In genomic region chr1:93502561-93502960, GRCh38 we compare ENCODE assay signal across 20 cellular contexts. TPM values are rescaled to one million over a fixed set of nuclear protein-coding genes. Genes with fewer than 3 reads are reported as not detected.
DNase-seq lines count a peak whose midpoint lies in the region; ATAC-seq and TF ChIP-seq lines count a peak whose summit lies in the region.
"Had no signal": no experiment of that assay in that cellular context is flagged by ENCODE, and none has a peak within 500 bp of the region (broad histone marks: within the 10 kb centered on the region; RNA-seq: fewer than 3 reads in every experiment).

No MANE protein-coding gene starts in this region.

- H3K9me3 Mint-ChIP-seq in GM23338, result peaks cover 6% of the 10 kb centered on the region; the same call in 2 of the 3 replicates
- peaks cover 5% of the 10 kb centered on the region for H3K9me3 Mint-ChIP-seq in stimulated activated memory B cell treated with anti-CD40 and anti-IgM and Interleukin-4, amounts not matched to agents 10 μg/mL and 1 μg/mL and 100 μg/mL, for 72 hours

- H2AFZ ChIP-seq in GM23338, result no peak overlapping the region

- H3K36me3 ChIP-seq in GM23338 (ENCODE audit: insufficient read depth), result no peaks in the 10 kb centered on the region
- H3K36me3 ChIP-seq: HAP-1, Peyer's patch had no signal

- no peaks in the 10 kb centered on the region for H3F3A ChIP-seq in GM23338 (replicated peaks; ENCODE audit: low read depth)

- peaks cover 11% of the 10 kb centered on the region for H3K4me1 ChIP-seq in GM23338 (ENCODE audit: insufficient read depth)
- H3K4me1 ChIP-seq: HAP-1, Peyer's patch had no signal

- no peak overlapping the region for H3K4me2 ChIP-seq in GM23338

- H3K27me3 ChIP-seq in GM23338 (ENCODE audit: insufficient read depth), result no peaks in the 10 kb centered on the region
- H3K27me3 ChIP-seq: Peyer's patch had no signal

- no peak for TF ChIP-seq CTCF in GM23338 (conservative IDR thresholded peaks at IDR 0.05; ENCODE audit: low read depth in 2 of 2)

- ATAC-seq in GM23338, result no peak
- no peak for ATAC-seq in stimulated activated memory B cell treated with anti-CD40 and anti-IgM and Interleukin-4, amounts not matched to agents 10 μg/mL and 1 μg/mL and 100 μg/mL, for 72 hours

- in situ Hi-C loops in ACHN (cut with HindIII; ENCODE audit: low pct_ligation_motif_present, low pct_unique_long_range_greater_than_20kb, low sequenced_read_pairs), result no loop called here

- H3K4me1 Mint-ChIP-seq in GM23338, result peaks cover 43% of the 10 kb centered on the region
- H3K4me1 Mint-ChIP-seq in stimulated activated memory B cell treated with anti-CD40 and anti-IgM and Interleukin-4, amounts not matched to agents 10 μg/mL and 1 μg/mL and 100 μg/mL, for 72 hours, result peaks cover 6% of the 10 kb centered on the region

- H3K79me2 ChIP-seq in GM23338 (replicated peaks; ENCODE audit: insufficient read depth), result peaks cover 100% of the 10 kb centered on the region

- H3K27ac ChIP-seq in GM23338 (ENCODE audit: low read depth), result 0 out of 2 replicates have a peak overlapping the region, but pooled peaks have one; percentile 10
- H3K27ac ChIP-seq: Peyer's patch had no signal

- H3K27ac Mint-ChIP-seq in GM23338, result no peak overlapping the region
- no peak overlapping the region for H3K27ac Mint-ChIP-seq in stimulated activated memory B cell treated with anti-CD40 and anti-IgM and Interleukin-4, amounts not matched to agents 10 μg/mL and 1 μg/mL and 100 μg/mL, for 72 hours
- H3K27ac Mint-ChIP-seq: CD4-positive, CD25-positive, alpha-beta regulatory T cell had no signal

- H3K4me3 Mint-ChIP-seq in GM23338, result no peak overlapping the region
- no peak overlapping the region for H3K4me3 Mint-ChIP-seq in stimulated activated memory B cell treated with anti-CD40 and anti-IgM and Interleukin-4, amounts not matched to agents 10 μg/mL and 1 μg/mL and 100 μg/mL, for 72 hours
- H3K4me3 Mint-ChIP-seq: CD4-positive, CD25-positive, alpha-beta regulatory T cell had no signal

- peaks cover 42% of the 10 kb centered on the region for H3K36me3 Mint-ChIP-seq in GM23338 (ENCODE audit: low read depth)
- H3K36me3 Mint-ChIP-seq in stimulated activated memory B cell treated with anti-CD40 and anti-IgM and Interleukin-4, amounts not matched to agents 10 μg/mL and 1 μg/mL and 100 μg/mL, for 72 hours, result peaks cover 22% of the 10 kb centered on the region
- H3K36me3 Mint-ChIP-seq: CD4-positive, CD25-positive, alpha-beta regulatory T cell had no signal

- no peaks in the 10 kb centered on the region for H3K9me2 ChIP-seq in GM23338 (ENCODE audit: insufficient read depth)

- peak; percentile 8 for DNase-seq in ACHN
- no peak for DNase-seq in GM23338 (ENCODE audit: low spot score)
- DNase-seq in astrocyte of the hippocampus (ENCODE audit: low read depth, low spot score), result peak; percentile 19
- DNase-seq in glomerular visceral epithelial cell (ENCODE audit: extremely low spot score), result peak; percentile 11
- no peak for DNase-seq in RKO (ENCODE audit: low spot score)
- DNase-seq in GM03348 (ENCODE audit: low spot score), result no peak
- no peak for DNase-seq in activated CD8-positive, alpha-beta memory T cell treated with anti-CD3 and anti-CD28 coated beads for 24 hours
- DNase-seq: AML-193; CD4-positive, CD25-positive, alpha-beta regulatory T cell; DND-41; GF-D8; MV-4-11; NCI-H1436 treated with DMSO at 0.1 percent for 48 hours; NCI-H2107; NCI-H446 treated with DMSO at 0.1 percent for 48 hours; NCI-H774; Peyer's patch; SHP77 treated with DMSO at 0.1 percent for 48 hours had no signal

- no peak overlapping the region for H3K4me3 ChIP-seq in GM23338
- H3K4me3 ChIP-seq: HAP-1, Peyer's patch had no signal

- H4K20me1 ChIP-seq in GM23338 (replicated peaks; ENCODE audit: insufficient read depth), result peaks cover 29% of the 10 kb centered on the region

- H3K27me3 Mint-ChIP-seq in GM23338 (ENCODE audit: insufficient read depth, low read depth, poor library complexity), result no peaks in the 10 kb centered on the region
- H3K27me3 Mint-ChIP-seq in stimulated activated memory B cell treated with anti-CD40 and anti-IgM and Interleukin-4, amounts not matched to agents 10 μg/mL and 1 μg/mL and 100 μg/mL, for 72 hours, result no peaks in the 10 kb centered on the region
- H3K27me3 Mint-ChIP-seq: CD4-positive, CD25-positive, alpha-beta regulatory T cell had no signal

TF ChIP-seq in GM23338, 12 proteins besides CTCF, POLR2A, EP300 and RAD21:
- no peak for TF ChIP-seq JUNB (IDR thresholded peaks at IDR 0.05; ENCODE audit: unreplicated experiment)
- no peak for TF ChIP-seq STAT1 (IDR thresholded peaks at IDR 0.05; ENCODE audit: unreplicated experiment)
- no peak for TF ChIP-seq ZNF462 (CRISPR knock-in tag; IDR thresholded peaks at IDR 0.05)
- TF ChIP-seq ZNF114 (CRISPR knock-in tag; IDR thresholded peaks at IDR 0.05), result no peak

RNA-seq across cellular contexts. Expression of gene FNBP1L, which starts 54.6 kb away (rescaled TPM):
- 114 and 132 TPM in 2 replicates for total RNA-seq in GM23338 (2014; rRNA removed; shearing (Covaris generic))
- polyA plus RNA-seq in GM23338 (2016; fragmentation: Nextera tagmentation; extraction: Ambion mirVana), result 48.7 and 56.3 TPM in 2 replicates

Comparison
In these comparisons a context has a peak if more than half of its experiments do, and no peak if none do; other contexts are left out.
1. DNase-seq: peak in ACHN (single experiment), astrocyte of the hippocampus (single experiment) and glomerular visceral epithelial cell (single experiment); none in GM23338 (single experiment), RKO (single experiment), GM03348 (single experiment) and activated CD8-positive, alpha-beta memory T cell treated with anti-CD3 and anti-CD28 coated beads for 24 hours (single experiment).